Comparison of ENCODE assay signal across 8 cellular contexts in the genomic region with DNA sequence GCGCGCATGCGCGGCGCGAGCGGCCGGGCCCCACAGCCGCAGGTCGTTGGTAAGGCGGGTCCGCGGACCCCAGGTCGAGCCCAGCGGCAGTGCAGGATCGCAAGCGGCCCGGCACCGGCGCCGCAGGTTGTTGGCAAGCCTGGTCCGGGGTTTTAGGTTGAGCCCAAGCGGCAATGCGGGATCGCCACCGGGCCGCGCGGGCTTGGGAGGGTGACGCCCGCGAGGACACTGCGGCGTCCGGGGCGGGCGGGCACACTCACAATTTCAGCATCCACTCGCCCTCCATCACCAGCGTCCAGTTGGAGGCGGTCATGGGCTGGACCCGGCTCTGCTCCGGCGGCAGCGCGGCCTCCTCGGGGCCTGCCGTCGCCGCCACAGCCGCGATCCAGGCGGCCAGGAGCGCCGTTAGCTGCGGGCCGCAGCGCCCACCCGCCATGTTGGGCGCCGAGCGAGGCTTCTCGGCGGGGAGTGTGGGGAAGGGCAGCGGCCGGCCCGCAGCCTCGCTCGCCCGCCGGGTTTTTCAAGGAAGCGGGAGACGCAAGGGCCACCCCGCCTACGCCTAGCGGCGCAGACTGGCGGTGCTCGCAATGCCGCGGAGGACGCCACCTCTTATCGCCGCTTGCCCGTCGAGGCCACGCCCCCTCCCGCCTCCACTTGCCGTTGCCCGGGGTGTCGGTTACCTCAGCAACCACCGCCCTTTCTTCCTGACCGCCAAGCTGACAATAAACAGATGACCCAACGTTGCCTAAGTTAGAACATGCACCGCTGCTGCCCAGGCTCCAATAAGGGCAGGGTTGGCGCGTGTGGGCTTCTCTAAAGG. TPM values are rescaled to one million over a fixed set of nuclear protein-coding genes. Genes with fewer than 3 reads are reported as not detected.
DNase-seq lines count a peak whose midpoint lies in the region; ATAC-seq and TF ChIP-seq lines count a peak whose summit lies in the region.

A gene with protein sequence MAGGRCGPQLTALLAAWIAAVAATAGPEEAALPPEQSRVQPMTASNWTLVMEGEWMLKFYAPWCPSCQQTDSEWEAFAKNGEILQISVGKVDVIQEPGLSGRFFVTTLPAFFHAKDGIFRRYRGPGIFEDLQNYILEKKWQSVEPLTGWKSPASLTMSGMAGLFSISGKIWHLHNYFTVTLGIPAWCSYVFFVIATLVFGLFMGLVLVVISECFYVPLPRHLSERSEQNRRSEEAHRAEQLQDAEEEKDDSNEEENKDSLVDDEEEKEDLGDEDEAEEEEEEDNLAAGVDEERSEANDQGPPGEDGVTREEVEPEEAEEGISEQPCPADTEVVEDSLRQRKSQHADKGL (minus strand): TSS at position 584 of the 820 bp plus-strand sequence. CDS start 148 bp downstream, at position 436.

- peak within 1 kb of the TSS; percentile 83 for H3K4me3 ChIP-seq in kidney epithelial cell (ENCODE audit: low read depth, low read length)

- ATAC-seq in GM19025 (IDR thresholded peaks at IDR 0.05; ENCODE audit: low read depth, unreplicated experiment) (peak; percentile 86), HG03342 (IDR thresholded peaks at IDR 0.05; ENCODE audit: unreplicated experiment) (peak; percentile 86)

- no peak for TF ChIP-seq CTCF in kidney epithelial cell (IDR thresholded peaks at IDR 0.05; ENCODE audit: insufficient read depth, low read length, poor library complexity, severe bottlenecking)

- H3K36me3 ChIP-seq in kidney epithelial cell (ENCODE audit: control insufficient read depth, insufficient read depth, low read length), result no peaks in the 10 kb centered on the region

- H3K27me3 ChIP-seq in kidney epithelial cell (ENCODE audit: control insufficient read depth, insufficient read depth, low read length), result no peaks in the 10 kb centered on the region

- DNase-seq in AG20443 (ENCODE audit: low spot score) (peak; percentile 98), NCI-H345 treated with DMSO at 0.1 percent for 48 hours (lab: John Stamatoyannopoulos, UW; ENCODE audit: unreplicated experiment) (peak; percentile 93), cerebellum (ENCODE audit: low spot score) (peak; percentile 95), kidney epithelial cell (ENCODE audit: low read depth) (peak; percentile 85)
- DNase-seq in activated CD4-positive, alpha-beta T cell treated with anti-CD3 and anti-CD28 coated beads for 1 hour, result peak; percentile 74
- peak; percentile 80 to 90 for DNase-seq in stimulated activated CD4-positive, alpha-beta T cell treated with anti-CD3 and anti-CD28 coated beads, Interleukin-15, amount 100 ng/mL, for 48 hours (ENCODE audit: low read depth in 2 of 2)

RNA-seq across cellular contexts. Expression of the gene that starts here (rescaled TPM):
- 33.1 TPM for total RNA-seq in cerebellum
- 17.9 and 18.8 TPM in 2 replicates for total RNA-seq in kidney epithelial cell

Comparison
In these comparisons a context has a peak if more than half of its experiments do, and no peak if none do; other contexts are left out.
1. Peak in every context shown above with its lines: DNase-seq, ATAC-seq and H3K4me3 ChIP-seq.